Comparison of ENCODE assay signal across 23 cellular contexts in the genomic region with DNA sequence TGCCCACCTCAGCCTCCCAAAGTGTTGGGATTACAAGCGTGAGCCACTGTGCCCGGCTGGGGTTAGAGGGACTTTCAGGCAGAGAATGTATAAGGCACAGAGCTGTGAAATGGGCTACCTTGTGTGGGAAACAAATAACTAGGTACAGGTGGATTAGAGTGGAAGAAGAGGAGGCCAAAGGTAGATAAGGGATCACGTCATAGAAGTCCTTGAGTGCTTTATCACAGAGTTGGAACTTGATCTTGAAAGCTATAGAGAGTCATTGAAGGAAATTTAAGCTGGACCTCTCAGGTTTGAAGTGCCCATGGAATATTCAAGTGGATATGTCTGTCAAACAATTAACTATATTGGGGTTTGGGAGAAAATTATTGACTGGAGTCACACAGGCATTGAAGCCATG. TPM values are rescaled to one million over a fixed set of nuclear protein-coding genes. Genes with fewer than 3 reads are reported as not detected.
A peak's percentile ranks its signal among the peaks of the same experiment; 100 is the strongest.
DNase-seq lines count a peak whose midpoint lies in the region; ATAC-seq and TF ChIP-seq lines count a peak whose summit lies in the region.
"Had no signal": no experiment of that assay in that cellular context is flagged by ENCODE, and none has a peak within 500 bp of the region (broad histone marks: within the 10 kb centered on the region; RNA-seq: fewer than 3 reads in every experiment).

No MANE protein-coding gene starts in this region.

- H3K9me3 Mint-ChIP-seq in activated naive CD8-positive, alpha-beta T cell (ENCODE audit: low read depth), result no peaks in the 10 kb centered on the region
- no peaks in the 10 kb centered on the region for H3K9me3 Mint-ChIP-seq in activated naive CD8-positive, alpha-beta T cell treated with anti-CD3 and anti-CD28 coated beads, Interleukin-2, amount 50 U/mL, for 24 hours
- H3K9me3 Mint-ChIP-seq in immature natural killer cell, result no peaks in the 10 kb centered on the region
- H3K9me3 Mint-ChIP-seq: activated naive CD4-positive, alpha-beta T cell treated with anti-CD3 and anti-CD28 coated beads, Interleukin-2, amount 10 ng/mL, durations not matched to agents 7 days and 5 days; effector memory CD8-positive, alpha-beta T cell; stimulated activated naive B cell treated with anti-CD40 and anti-IgM and Interleukin-4, amounts not matched to agents 10 μg/mL and 1 μg/mL and 100 μg/mL, for 72 hours had no signal

- peaks cover 49% of the 10 kb centered on the region for H3K4me1 Mint-ChIP-seq in activated naive CD8-positive, alpha-beta T cell (ENCODE audit: low read depth)
- H3K4me1 Mint-ChIP-seq in activated naive CD8-positive, alpha-beta T cell treated with anti-CD3 and anti-CD28 coated beads, Interleukin-2, amount 50 U/mL, for 24 hours, result peaks cover 30% of the 10 kb centered on the region
- H3K4me1 Mint-ChIP-seq in immature natural killer cell, result peaks cover 24 to 34% of the 10 kb centered on the region in 2 donors

- H3K36me3 Mint-ChIP-seq in activated naive CD8-positive, alpha-beta T cell, result peaks cover 16% of the 10 kb centered on the region
- H3K36me3 Mint-ChIP-seq in activated naive CD8-positive, alpha-beta T cell treated with anti-CD3 and anti-CD28 coated beads, Interleukin-2, amount 50 U/mL, for 24 hours (ENCODE audit: low read depth), result peaks cover 33% of the 10 kb centered on the region
- H3K36me3 Mint-ChIP-seq in immature natural killer cell, result peaks cover 4 to 17% (median 15%) of the 10 kb centered on the region in 3 donors

- peaks cover 74% of the 10 kb centered on the region for H3K79me2 ChIP-seq in Karpas-422 (ENCODE audit: low read length)

- TF ChIP-seq POLR2A in gastroesophageal sphincter (IDR thresholded peaks at IDR 0.05), result no peak

- 93 to 100% methylated on average over 1 to 2 of the region's 3 CpGs for WGBS in gastroesophageal sphincter (ENCODE audit: low coverage in 1 of 2), 2 donors

- TF ChIP-seq CTCF in gastroesophageal sphincter (IDR thresholded peaks at IDR 0.05), result no peak

- peak overlapping the region; percentile 56 for H3K27ac Mint-ChIP-seq in activated naive CD8-positive, alpha-beta T cell
- H3K27ac Mint-ChIP-seq in activated naive CD8-positive, alpha-beta T cell treated with anti-CD3 and anti-CD28 coated beads, Interleukin-2, amount 50 U/mL, for 24 hours, result no peak overlapping the region
- peak overlapping the region in 4 of 6 donors; percentile 1 to 47 (median 21) for H3K27ac Mint-ChIP-seq in immature natural killer cell
- H3K27ac Mint-ChIP-seq: stimulated activated naive B cell treated with anti-CD40 and anti-IgM and Interleukin-4, amounts not matched to agents 10 μg/mL and 1 μg/mL and 100 μg/mL, for 72 hours had no signal

- no peaks in the 10 kb centered on the region for H3K4me1 ChIP-seq in gastroesophageal sphincter
- peaks cover under 1% of the 10 kb centered on the region; the same call in 1 of the 2 replicates for H3K4me1 ChIP-seq in Karpas-422 (ENCODE audit: low read length)
- H3K4me1 ChIP-seq: esophagus muscularis mucosa, HAP-1 had no signal

- no peaks in the 10 kb centered on the region for H3K27me3 Mint-ChIP-seq in activated naive CD8-positive, alpha-beta T cell
- H3K27me3 Mint-ChIP-seq in activated naive CD8-positive, alpha-beta T cell treated with anti-CD3 and anti-CD28 coated beads, Interleukin-2, amount 50 U/mL, for 24 hours, result no peaks in the 10 kb centered on the region
- no peaks in the 10 kb centered on the region for H3K27me3 Mint-ChIP-seq in immature natural killer cell (ENCODE audit: low read depth in 3 of 3)
- H3K27me3 Mint-ChIP-seq: activated naive CD4-positive, alpha-beta T cell treated with anti-CD3 and anti-CD28 coated beads, Interleukin-2, amount 10 ng/mL, durations not matched to agents 7 days and 5 days; effector memory CD8-positive, alpha-beta T cell; stimulated activated naive B cell treated with anti-CD40 and anti-IgM and Interleukin-4, amounts not matched to agents 10 μg/mL and 1 μg/mL and 100 μg/mL, for 72 hours had no signal

- no peak overlapping the region for H3K9ac ChIP-seq in Karpas-422 (ENCODE audit: low read length)

- H3K27ac ChIP-seq in gastroesophageal sphincter, result no peak overlapping the region
- H3K27ac ChIP-seq in Karpas-422 (ENCODE audit: low read length), result no peak overlapping the region
- H3K27ac ChIP-seq: 22Rv1, esophagus muscularis mucosa had no signal

- peak overlapping the region; percentile 52 for H3K4me3 Mint-ChIP-seq in activated naive CD8-positive, alpha-beta T cell
- H3K4me3 Mint-ChIP-seq in activated naive CD8-positive, alpha-beta T cell treated with anti-CD3 and anti-CD28 coated beads, Interleukin-2, amount 50 U/mL, for 24 hours, result no peak overlapping the region
- peak overlapping the region in 1 of 5 donors; percentile 3 for H3K4me3 Mint-ChIP-seq in immature natural killer cell
- H3K4me3 Mint-ChIP-seq: activated naive CD4-positive, alpha-beta T cell treated with anti-CD3 and anti-CD28 coated beads, Interleukin-2, amount 10 ng/mL, durations not matched to agents 7 days and 5 days; effector memory CD8-positive, alpha-beta T cell; stimulated activated naive B cell treated with anti-CD40 and anti-IgM and Interleukin-4, amounts not matched to agents 10 μg/mL and 1 μg/mL and 100 μg/mL, for 72 hours had no signal

- no peak for ATAC-seq in activated naive CD8-positive, alpha-beta T cell treated with anti-CD3 and anti-CD28 coated beads, Interleukin-2, amount 50 U/mL, for 24 hours
- no peak for ATAC-seq in GM18909 (IDR thresholded peaks at IDR 0.05; ENCODE audit: poor library complexity, unreplicated experiment)
- ATAC-seq in gastroesophageal sphincter, result no peak
- ATAC-seq: effector memory CD8-positive, alpha-beta T cell; mucosa of descending colon; SK-N-SH treated with all-trans-retinoic acid at 6 μM for 48 hours; stimulated activated naive B cell treated with anti-CD40 and anti-IgM and Interleukin-4, amounts not matched to agents 10 μg/mL and 1 μg/mL and 100 μg/mL, for 72 hours had no signal

- H3K9me2 ChIP-seq in Karpas-422 (replicated peaks; ENCODE audit: insufficient read depth, low read length), result no peaks in the 10 kb centered on the region

- H2AFZ ChIP-seq in Karpas-422 (ENCODE audit: low read length), result no peak overlapping the region

- H3K4me3 ChIP-seq in gastroesophageal sphincter (no peak overlapping the region), Karpas-422 (ENCODE audit: low read length) (no peak overlapping the region)
- H3K4me3 ChIP-seq: esophagus muscularis mucosa, HAP-1, mucosa of descending colon had no signal

- TF ChIP-seq EP300 in gastroesophageal sphincter (IDR thresholded peaks at IDR 0.05), result no peak

- H4K20me1 ChIP-seq in Karpas-422 (ENCODE audit: insufficient read depth, low read depth, low read length), result no peaks in the 10 kb centered on the region

- no peaks in the 10 kb centered on the region for H3K36me3 ChIP-seq in gastroesophageal sphincter
- 0 out of 2 replicates have a peak, but pooled peaks cover 9% of the 10 kb centered on the region for H3K36me3 ChIP-seq in Karpas-422 (ENCODE audit: insufficient read depth, low read length)

- H3K4me2 ChIP-seq in Karpas-422 (ENCODE audit: low read depth, low read length, poor library complexity, severe bottlenecking), result no peak overlapping the region

- H3K27me3 ChIP-seq in gastroesophageal sphincter (no peaks in the 10 kb centered on the region), Karpas-422 (ENCODE audit: low read length) (no peaks in the 10 kb centered on the region)
- H3K27me3 ChIP-seq: esophagus muscularis mucosa had no signal

- DNase-seq in DMS53 (lab: John Stamatoyannopoulos, UW), result peak; percentile 61
- no peak for DNase-seq in DMS53 treated with DMSO at 0.1 percent for 48 hours (lab: John Stamatoyannopoulos, UW; ENCODE audit: unreplicated experiment)
- no peak for DNase-seq in activated naive CD8-positive, alpha-beta T cell treated with anti-CD3 and anti-CD28 coated beads, Interleukin-2, amount 50 U/mL, for 24 hours
- DNase-seq in immature natural killer cell, result no peak
- DNase-seq in Karpas-422, result no peak
- DNase-seq: activated naive CD4-positive, alpha-beta T cell treated with anti-CD3 and anti-CD28 coated beads, Interleukin-2, amount 10 ng/mL, durations not matched to agents 7 days and 5 days; activated T-cell treated with anti-CD3 and anti-CD28 coated beads for 4 hours; DND-41; effector memory CD8-positive, alpha-beta T cell; hippocampal formation; MM.1S; mucosa of descending colon; NCI-H1436; NCI-H748 treated with DMSO at 0.1 percent for 48 hours; stimulated activated CD4-positive, alpha-beta T cell treated with anti-CD3 and anti-CD28 coated beads, Interleukin-1b, Interleukin-23, amount 100 ng/mL, for 48 hours; stimulated activated naive B cell treated with anti-CD40 and anti-IgM and Interleukin-4, amounts not matched to agents 10 μg/mL and 1 μg/mL and 100 μg/mL, for 72 hours had no signal

- H3K9me3 ChIP-seq in gastroesophageal sphincter (no peaks in the 10 kb centered on the region), Karpas-422 (ENCODE audit: low read length) (no peaks in the 10 kb centered on the region)
- H3K9me3 ChIP-seq: esophagus muscularis mucosa, HAP-1, mucosa of descending colon had no signal

RNA-seq across cellular contexts. Expression of a gene that starts 8.4 kb away (rescaled TPM):
- 10 to 100 TPM in 1 of 3 donors, 1 to 10 TPM in 2; 2.9 to 11.1 (median 8.2) TPM for polyA plus RNA-seq in immature natural killer cell
- total RNA-seq in gastroesophageal sphincter, result 10 to 100 TPM in 1 of 4 donors, 1 to 10 TPM in 3; 5.3 to 14.5 (median 7.3) TPM
- 14.7 and 20.7 TPM in 2 replicates for total RNA-seq in Karpas-422 (2014; rRNA removed; shearing (Covaris generic); ENCODE audit: low replicate concordance)
